Comparison of ENCODE assay signal across 15 cellular contexts in the genomic region with DNA sequence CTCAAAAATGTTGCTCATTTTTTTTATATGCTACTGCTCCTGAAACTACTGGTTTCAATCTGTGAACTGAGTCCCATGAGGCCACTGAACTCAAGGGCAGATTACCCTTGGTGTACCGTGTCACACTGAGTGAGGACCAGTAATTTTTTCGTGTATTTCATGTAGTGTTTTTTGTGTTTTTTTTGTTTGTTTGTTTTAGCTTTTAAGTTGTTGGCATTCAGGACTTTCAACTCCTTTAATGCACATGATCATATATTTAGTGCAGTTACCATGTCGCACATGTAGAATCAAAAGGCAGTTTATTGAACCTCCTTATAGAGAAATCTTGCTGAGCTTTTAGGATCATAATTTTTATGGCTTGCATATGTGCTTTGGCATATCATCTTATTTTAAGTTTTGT. TPM values are rescaled to one million over a fixed set of nuclear protein-coding genes. Genes with fewer than 3 reads are reported as not detected.
DNase-seq lines count a peak whose midpoint lies in the region; ATAC-seq and TF ChIP-seq lines count a peak whose summit lies in the region.
"Had no signal": no experiment of that assay in that cellular context is flagged by ENCODE, and none has a peak within 500 bp of the region (broad histone marks: within the 10 kb centered on the region; RNA-seq: fewer than 3 reads in every experiment).

No MANE protein-coding gene starts in this region.

- H3K27ac ChIP-seq in HEK293 (ENCODE audit: extremely low read depth, low read depth, low read length) (no peak overlapping the region), endodermal cell (ENCODE audit: low read depth, low read length) (no peak overlapping the region)

- CTCF ChIA-PET in HEK293 (lab: Yijun Ruan, JAX): interaction anchor here (0.8 to 4.4 kb wide), 2 partner anchors 9 to 236 kb away, joined by 3 to 83 read pairs; no protein-coding TSS in a partner anchor

- 99% methylated on average over 3 of the region's 3 CpGs; no CpG with 5 or more reads in 1 of the 2 experiments for WGBS in endodermal cell (ENCODE audit: insufficient coverage in 1 of 2, insufficient read length in 1 of 2), 2 experiments

- H3K4me1 Mint-ChIP-seq in endodermal cell (peaks cover 17% of the 10 kb centered on the region), nephron progenitor cell (peaks cover 4% of the 10 kb centered on the region)

- H3K9me3 Mint-ChIP-seq in endodermal cell (no peaks in the 10 kb centered on the region), nephron progenitor cell (no peaks in the 10 kb centered on the region)
- H3K9me3 Mint-ChIP-seq: CD4-positive, alpha-beta memory T cell; GM23338 had no signal

- H3K27me3 Mint-ChIP-seq in endodermal cell (ENCODE audit: insufficient read depth) (no peaks in the 10 kb centered on the region), nephron progenitor cell (ENCODE audit: low read depth, poor library complexity) (no peaks in the 10 kb centered on the region)
- H3K27me3 Mint-ChIP-seq: CD4-positive, alpha-beta memory T cell had no signal

- no peak for ATAC-seq in HG02610 (IDR thresholded peaks at IDR 0.05; ENCODE audit: unreplicated experiment)
- ATAC-seq: GM23338 had no signal

- H3K4me3 ChIP-seq in HEK293 (ENCODE audit: low read depth, low read length): no peak overlapping the region
- no peak overlapping the region for H3K4me3 ChIP-seq in endodermal cell (ENCODE audit: low read length)
- H3K4me3 ChIP-seq: GM23338, HAP-1 had no signal

- H3K27me3 ChIP-seq in endodermal cell (ENCODE audit: control insufficient read depth, insufficient read depth, low read length, poor library complexity, severe bottlenecking): no peaks in the 10 kb centered on the region

- peak overlapping the region; percentile 71 for H3K27ac Mint-ChIP-seq in endodermal cell
- H3K27ac Mint-ChIP-seq in nephron progenitor cell: peak overlapping the region; percentile 33
- H3K27ac Mint-ChIP-seq: GM23338 had no signal

- H3K36me3 Mint-ChIP-seq in endodermal cell (ENCODE audit: low read depth) (peaks cover 23% of the 10 kb centered on the region), nephron progenitor cell (ENCODE audit: low read depth) (peaks cover 24% of the 10 kb centered on the region)

- H3K4me1 ChIP-seq in HEK293 (ENCODE audit: control insufficient read depth, insufficient read depth, low read length) (no peaks in the 10 kb centered on the region), endodermal cell (ENCODE audit: control insufficient read depth, insufficient read depth, low read length) (no peaks in the 10 kb centered on the region)

- no peaks in the 10 kb centered on the region for H3K36me3 ChIP-seq in HEK293 (ENCODE audit: control insufficient read depth in 2 of 2, insufficient read depth in 1 of 2, low read length in 2 of 2)
- peaks cover 12% of the 10 kb centered on the region for H3K36me3 ChIP-seq in endodermal cell (ENCODE audit: control insufficient read depth, insufficient read depth, low read length)
- H3K36me3 ChIP-seq: HAP-1 had no signal

- POLR2A ChIA-PET in HEK293 (lab: Yijun Ruan, JAX): no interaction called here

- H3K9me3 ChIP-seq in HEK293 (ENCODE audit: control insufficient read depth, insufficient read depth, low read depth, low read length) (no peaks in the 10 kb centered on the region), endodermal cell (ENCODE audit: control insufficient read depth, low read length) (no peaks in the 10 kb centered on the region)
- H3K9me3 ChIP-seq: HAP-1 had no signal

- H3K4me3 Mint-ChIP-seq in endodermal cell: no peak overlapping the region
- no peak overlapping the region for H3K4me3 Mint-ChIP-seq in nephron progenitor cell
- H3K4me3 Mint-ChIP-seq: CD4-positive, alpha-beta memory T cell; GM23338 had no signal

- no peak for TF ChIP-seq CTCF in HEK293 (tag by site-specific recombination; IDR thresholded peaks at IDR 0.05)
- no peak for TF ChIP-seq CTCF in endodermal cell (conservative IDR thresholded peaks at IDR 0.05)
- TF ChIP-seq CTCF in nephron progenitor cell (IDR thresholded peaks at IDR 0.05): no peak

- H3K9ac ChIP-seq in endodermal cell (ENCODE audit: extremely low read depth, low read length, poor library complexity, severe bottlenecking): no peak overlapping the region

- no peak for DNase-seq in endodermal cell
- DNase-seq in nephron progenitor cell: no peak
- no peak for DNase-seq in NOMO-1 treated with DMSO at 0.1 percent for 48 hours (lab: John Stamatoyannopoulos, UW; ENCODE audit: unreplicated experiment)
- no peak for DNase-seq in kidney tubule cell (ENCODE audit: low spot score)
- DNase-seq: C1 segment of cervical spinal cord; Calu3; CD4-positive, alpha-beta memory T cell; COR-L47; DMS53; DMS79 treated with DMSO at 0.1 percent for 48 hours; GF-D8 had no signal

TF ChIP-seq in HEK293, 187 proteins besides CTCF, POLR2A, EP300 and RAD21 (continues in another document):
- no peak for TF ChIP-seq ZNF155 (tag by site-specific recombination; IDR thresholded peaks at IDR 0.05)
- no peak for TF ChIP-seq ZNF146 (tag by site-specific recombination; IDR thresholded peaks at IDR 0.05)
- no peak for TF ChIP-seq ZNF19 (tag by site-specific recombination; IDR thresholded peaks at IDR 0.05; ENCODE audit: low read depth)
- TF ChIP-seq YY1 (tag by site-specific recombination; IDR thresholded peaks at IDR 0.05): no peak
- no peak for TF ChIP-seq ZNF350 (tag by site-specific recombination; IDR thresholded peaks at IDR 0.05)
- TF ChIP-seq, protein P1, sequence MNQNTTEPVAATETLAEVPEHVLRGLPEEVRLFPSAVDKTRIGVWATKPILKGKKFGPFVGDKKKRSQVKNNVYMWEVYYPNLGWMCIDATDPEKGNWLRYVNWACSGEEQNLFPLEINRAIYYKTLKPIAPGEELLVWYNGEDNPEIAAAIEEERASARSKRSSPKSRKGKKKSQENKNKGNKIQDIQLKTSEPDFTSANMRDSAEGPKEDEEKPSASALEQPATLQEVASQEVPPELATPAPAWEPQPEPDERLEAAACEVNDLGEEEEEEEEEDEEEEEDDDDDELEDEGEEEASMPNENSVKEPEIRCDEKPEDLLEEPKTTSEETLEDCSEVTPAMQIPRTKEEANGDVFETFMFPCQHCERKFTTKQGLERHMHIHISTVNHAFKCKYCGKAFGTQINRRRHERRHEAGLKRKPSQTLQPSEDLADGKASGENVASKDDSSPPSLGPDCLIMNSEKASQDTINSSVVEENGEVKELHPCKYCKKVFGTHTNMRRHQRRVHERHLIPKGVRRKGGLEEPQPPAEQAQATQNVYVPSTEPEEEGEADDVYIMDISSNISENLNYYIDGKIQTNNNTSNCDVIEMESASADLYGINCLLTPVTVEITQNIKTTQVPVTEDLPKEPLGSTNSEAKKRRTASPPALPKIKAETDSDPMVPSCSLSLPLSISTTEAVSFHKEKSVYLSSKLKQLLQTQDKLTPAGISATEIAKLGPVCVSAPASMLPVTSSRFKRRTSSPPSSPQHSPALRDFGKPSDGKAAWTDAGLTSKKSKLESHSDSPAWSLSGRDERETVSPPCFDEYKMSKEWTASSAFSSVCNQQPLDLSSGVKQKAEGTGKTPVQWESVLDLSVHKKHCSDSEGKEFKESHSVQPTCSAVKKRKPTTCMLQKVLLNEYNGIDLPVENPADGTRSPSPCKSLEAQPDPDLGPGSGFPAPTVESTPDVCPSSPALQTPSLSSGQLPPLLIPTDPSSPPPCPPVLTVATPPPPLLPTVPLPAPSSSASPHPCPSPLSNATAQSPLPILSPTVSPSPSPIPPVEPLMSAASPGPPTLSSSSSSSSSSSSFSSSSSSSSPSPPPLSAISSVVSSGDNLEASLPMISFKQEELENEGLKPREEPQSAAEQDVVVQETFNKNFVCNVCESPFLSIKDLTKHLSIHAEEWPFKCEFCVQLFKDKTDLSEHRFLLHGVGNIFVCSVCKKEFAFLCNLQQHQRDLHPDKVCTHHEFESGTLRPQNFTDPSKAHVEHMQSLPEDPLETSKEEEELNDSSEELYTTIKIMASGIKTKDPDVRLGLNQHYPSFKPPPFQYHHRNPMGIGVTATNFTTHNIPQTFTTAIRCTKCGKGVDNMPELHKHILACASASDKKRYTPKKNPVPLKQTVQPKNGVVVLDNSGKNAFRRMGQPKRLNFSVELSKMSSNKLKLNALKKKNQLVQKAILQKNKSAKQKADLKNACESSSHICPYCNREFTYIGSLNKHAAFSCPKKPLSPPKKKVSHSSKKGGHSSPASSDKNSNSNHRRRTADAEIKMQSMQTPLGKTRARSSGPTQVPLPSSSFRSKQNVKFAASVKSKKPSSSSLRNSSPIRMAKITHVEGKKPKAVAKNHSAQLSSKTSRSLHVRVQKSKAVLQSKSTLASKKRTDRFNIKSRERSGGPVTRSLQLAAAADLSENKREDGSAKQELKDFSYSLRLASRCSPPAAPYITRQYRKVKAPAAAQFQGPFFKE (tag by site-specific recombination; IDR thresholded peaks at IDR 0.05; ENCODE audit: borderline replicate concordance): no peak
- TF ChIP-seq TRIM28 (IDR thresholded peaks at IDR 0.05; ENCODE audit: borderline replicate concordance, low read length): no peak
- TF ChIP-seq ZNF501 (tag by site-specific recombination; IDR thresholded peaks at IDR 0.05): no peak
- TF ChIP-seq, protein P2, sequence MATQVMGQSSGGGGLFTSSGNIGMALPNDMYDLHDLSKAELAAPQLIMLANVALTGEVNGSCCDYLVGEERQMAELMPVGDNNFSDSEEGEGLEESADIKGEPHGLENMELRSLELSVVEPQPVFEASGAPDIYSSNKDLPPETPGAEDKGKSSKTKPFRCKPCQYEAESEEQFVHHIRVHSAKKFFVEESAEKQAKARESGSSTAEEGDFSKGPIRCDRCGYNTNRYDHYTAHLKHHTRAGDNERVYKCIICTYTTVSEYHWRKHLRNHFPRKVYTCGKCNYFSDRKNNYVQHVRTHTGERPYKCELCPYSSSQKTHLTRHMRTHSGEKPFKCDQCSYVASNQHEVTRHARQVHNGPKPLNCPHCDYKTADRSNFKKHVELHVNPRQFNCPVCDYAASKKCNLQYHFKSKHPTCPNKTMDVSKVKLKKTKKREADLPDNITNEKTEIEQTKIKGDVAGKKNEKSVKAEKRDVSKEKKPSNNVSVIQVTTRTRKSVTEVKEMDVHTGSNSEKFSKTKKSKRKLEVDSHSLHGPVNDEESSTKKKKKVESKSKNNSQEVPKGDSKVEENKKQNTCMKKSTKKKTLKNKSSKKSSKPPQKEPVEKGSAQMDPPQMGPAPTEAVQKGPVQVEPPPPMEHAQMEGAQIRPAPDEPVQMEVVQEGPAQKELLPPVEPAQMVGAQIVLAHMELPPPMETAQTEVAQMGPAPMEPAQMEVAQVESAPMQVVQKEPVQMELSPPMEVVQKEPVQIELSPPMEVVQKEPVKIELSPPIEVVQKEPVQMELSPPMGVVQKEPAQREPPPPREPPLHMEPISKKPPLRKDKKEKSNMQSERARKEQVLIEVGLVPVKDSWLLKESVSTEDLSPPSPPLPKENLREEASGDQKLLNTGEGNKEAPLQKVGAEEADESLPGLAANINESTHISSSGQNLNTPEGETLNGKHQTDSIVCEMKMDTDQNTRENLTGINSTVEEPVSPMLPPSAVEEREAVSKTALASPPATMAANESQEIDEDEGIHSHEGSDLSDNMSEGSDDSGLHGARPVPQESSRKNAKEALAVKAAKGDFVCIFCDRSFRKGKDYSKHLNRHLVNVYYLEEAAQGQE (tag by site-specific recombination; IDR thresholded peaks at IDR 0.05): no peak

RNA-seq across cellular contexts. Expression of a gene that starts 58.0 kb away (rescaled TPM):
- 1,000 to 10,000 TPM; 2,192 to 2,586 TPM for total RNA-seq in endodermal cell
- 1,898 TPM for polyA plus RNA-seq in endodermal cell (2013, experiment 1 of 2)
- polyA plus RNA-seq in endodermal cell (2013, experiment 2 of 2): 1,873 TPM
